In genomic region chr3:50228184-50228763, GRCh38 we compare ENCODE assay signal across 9 cellular contexts. TPM values are rescaled to one million over a fixed set of nuclear protein-coding genes. Genes with fewer than 3 reads are reported as not detected.
DNase-seq lines count a peak whose midpoint lies in the region; TF ChIP-seq lines count a peak whose summit lies in the region.
"Not testable (repeated sequence)": the region's sequence is repeated elsewhere in the genome, so short reads cannot be mapped to it uniquely, and the experiment has no call there.
"Had no signal": no experiment of that assay in that cellular context is flagged by ENCODE, and none has a peak within 500 bp of the region (broad histone marks: within the 10 kb centered on the region; RNA-seq: fewer than 3 reads in every experiment).

No MANE protein-coding gene starts in this region.

- not testable (repeated sequence) for TF ChIP-seq POLR2A in breast epithelium (IDR thresholded peaks at IDR 0.05); vagina (IDR thresholded peaks at IDR 0.05)

- not testable (repeated sequence) for H3K9me3 Mint-ChIP-seq in activated CD4-positive, alpha-beta T cell treated with anti-CD3 and anti-CD28 coated beads, Interleukin-2, amount 10 ng/mL, durations not matched to agents 7 days and 5 days

- POLR2A ChIA-PET in activated CD4-positive, alpha-beta T cell treated with anti-CD3 and anti-CD28 coated beads, Interleukin-2, amount 10 ng/mL, durations not matched to agents 7 days and 5 days (lab: Charles Lee), result interaction anchor here (1.4 kb wide), 1 partner anchor 13 kb away, joined by 4 read pairs; no protein-coding TSS in a partner anchor

- H3K9me3 ChIP-seq in breast epithelium, vagina: not testable (repeated sequence)

- H3K4me2 ChIP-seq in mesendoderm (ENCODE audit: low read length), result peak overlapping the region; percentile 98

- CTCF ChIA-PET in activated CD4-positive, alpha-beta T cell treated with anti-CD3 and anti-CD28 coated beads, Interleukin-2, amount 10 ng/mL, durations not matched to agents 7 days and 5 days (lab: Charles Lee), result interaction anchor here (0.6 to 17.4 kb wide), 13 partner anchors 10 to 280 kb away, joined by 3 to 212 read pairs (median 4); partner anchors contain the start of gene TUSC2

- not testable (repeated sequence) for H3K36me3 Mint-ChIP-seq in activated CD4-positive, alpha-beta T cell treated with anti-CD3 and anti-CD28 coated beads, Interleukin-2, amount 10 ng/mL, durations not matched to agents 7 days and 5 days (ENCODE audit: low read depth)

- H2BK120ac ChIP-seq in mesendoderm (ENCODE audit: low read depth, low read length), result not testable (repeated sequence)

- DNase-seq in GM06990 (ENCODE audit: extremely low read depth, insufficient read length); activated CD4-positive, alpha-beta T cell treated with anti-CD3 and anti-CD28 coated beads, Interleukin-2, amount 10 ng/mL, durations not matched to agents 7 days and 5 days; breast epithelium (ENCODE audit: low spot score in 2 of 2); foreskin fibroblast; mesendoderm; vagina (ENCODE audit: extremely low spot score in 2 of 2): not testable (repeated sequence)
- peak; percentile 27 for DNase-seq in MV-4-11 (lab: John Stamatoyannopoulos, UW)

- not testable (repeated sequence) for H4K5ac ChIP-seq in mesendoderm (ENCODE audit: low read length)

- not testable (repeated sequence) for H2BK5ac ChIP-seq in mesendoderm (ENCODE audit: low read length)

- not testable (repeated sequence) for H4K8ac ChIP-seq in mesendoderm (ENCODE audit: low read depth, low read length)

- H3K4me1 Mint-ChIP-seq in activated CD4-positive, alpha-beta T cell treated with anti-CD3 and anti-CD28 coated beads, Interleukin-2, amount 10 ng/mL, durations not matched to agents 7 days and 5 days, result peaks cover 35% of the 10 kb centered on the region

- peak overlapping the region; percentile 92 for H2AK5ac ChIP-seq in mesendoderm (ENCODE audit: low read length)

- H3K4ac ChIP-seq in mesendoderm (ENCODE audit: low read depth, low read length), result not testable (repeated sequence)

- H3K23ac ChIP-seq in mesendoderm (ENCODE audit: low read length), result not testable (repeated sequence)

- H3K4me3 Mint-ChIP-seq in activated CD4-positive, alpha-beta T cell treated with anti-CD3 and anti-CD28 coated beads, Interleukin-2, amount 10 ng/mL, durations not matched to agents 7 days and 5 days, result peak overlapping the region; percentile 82

- H3K9ac ChIP-seq in mesendoderm (ENCODE audit: low read length), result peak overlapping the region; percentile 92
- not testable (repeated sequence) for H3K9ac ChIP-seq in rectal smooth muscle tissue (ENCODE audit: low read length)

- H3K27me3 ChIP-seq in GM06990 (replicated peaks; ENCODE audit: control insufficient read depth, insufficient read depth, low read length); breast epithelium; mesendoderm (ENCODE audit: insufficient read depth, low read length, poor library complexity); rectal smooth muscle tissue (ENCODE audit: control insufficient read depth, insufficient read depth, low read length); vagina: not testable (repeated sequence)

- not testable (repeated sequence) for H3K27me3 Mint-ChIP-seq in activated CD4-positive, alpha-beta T cell treated with anti-CD3 and anti-CD28 coated beads, Interleukin-2, amount 10 ng/mL, durations not matched to agents 7 days and 5 days

- not testable (repeated sequence) for TF ChIP-seq CTCF in GM06990 (IDR thresholded peaks at IDR 0.05; ENCODE audit: insufficient read depth, low read length, poor library complexity, severe bottlenecking); breast epithelium (IDR thresholded peaks at IDR 0.05); foreskin fibroblast (IDR thresholded peaks at IDR 0.05; ENCODE audit: low read depth, low read length); vagina (IDR thresholded peaks at IDR 0.05)

- H3K79me2 ChIP-seq in mesendoderm (ENCODE audit: control insufficient read depth, insufficient read depth, low read length), result not testable (repeated sequence)

- H2BK15ac ChIP-seq in mesendoderm (replicated peaks; ENCODE audit: low read depth), result not testable (repeated sequence)

- intact Hi-C loops in breast epithelium (cut with DNase I; ENCODE audit: low total_unique reads), result not testable (repeated sequence)
- intact Hi-C loops in vagina (cut with DNase I), result loop anchor here (5.0 kb wide), 1 partner anchor 44 kb away; no protein-coding TSS in a partner anchor

- H3K79me1 ChIP-seq in mesendoderm (ENCODE audit: low read length), result not testable (repeated sequence)

- H3K27ac ChIP-seq in breast epithelium, result peak overlapping the region; percentile 71 to 77
- H3K27ac ChIP-seq in mesendoderm (ENCODE audit: low read depth, low read length), result peak overlapping the region; percentile 87
- H3K27ac ChIP-seq in rectal smooth muscle tissue (ENCODE audit: low read depth, low read length), result not testable (repeated sequence)
- H3K27ac ChIP-seq in vagina, result peak overlapping the region; percentile 91

- WGBS in mesendoderm (ENCODE audit: extremely low coverage, insufficient coverage, low lambda C conversion rate), result no CpG with 5 or more reads among the region's 15 CpGs

- peak overlapping the region; percentile 90 for H3K27ac Mint-ChIP-seq in activated CD4-positive, alpha-beta T cell treated with anti-CD3 and anti-CD28 coated beads, Interleukin-2, amount 10 ng/mL, durations not matched to agents 7 days and 5 days

- not testable (repeated sequence) for H3K4me1 ChIP-seq in breast epithelium; mesendoderm (ENCODE audit: control insufficient read depth, low read depth, low read length); rectal smooth muscle tissue (ENCODE audit: control insufficient read depth, insufficient read depth, low read length)
- H3K4me1 ChIP-seq in vagina, result peaks cover 25% of the 10 kb centered on the region

- H3K56ac ChIP-seq in mesendoderm (ENCODE audit: low read length), result peak overlapping the region; percentile 97

- H3K18ac ChIP-seq in mesendoderm (ENCODE audit: low read length), result not testable (repeated sequence)

- not testable (repeated sequence) for H3K36me3 ChIP-seq in GM06990 (ENCODE audit: control insufficient read depth, insufficient read depth, low read length); breast epithelium; mesendoderm (ENCODE audit: control insufficient read depth, insufficient read depth, low read length); rectal smooth muscle tissue (ENCODE audit: control insufficient read depth, insufficient read depth, low read length); vagina

- peak overlapping the region; percentile 85 for H3K4me3 ChIP-seq in GM06990 (replicated peaks; ENCODE audit: low read depth, low read length)
- peak overlapping the region; percentile 59 to 71 (median 71) for H3K4me3 ChIP-seq in breast epithelium
- peak overlapping the region; percentile 68 to 94 for H3K4me3 ChIP-seq in foreskin fibroblast (ENCODE audit: low read depth in 1 of 2, low read length in 2 of 2)
- H3K4me3 ChIP-seq in mesendoderm (ENCODE audit: low read length), result not testable (repeated sequence)
- peak overlapping the region; percentile 94 for H3K4me3 ChIP-seq in rectal smooth muscle tissue (ENCODE audit: low read length)
- peak overlapping the region; percentile 72 to 90 for H3K4me3 ChIP-seq in vagina

RNA-seq across cellular contexts. Expression of gene GNAI2, which starts 7.7 kb away (rescaled TPM):
- 100 to 1,000 TPM; 489 to 524 TPM for total RNA-seq in activated CD4-positive, alpha-beta T cell treated with anti-CD3 and anti-CD28 coated beads, Interleukin-2, amount 10 ng/mL, durations not matched to agents 7 days and 5 days
- total RNA-seq in breast epithelium (100 to 1,000 TPM in 2 of 3 donors, 10 to 100 TPM in 1; 95.3 to 232 (median 162) TPM), vagina (244 TPM)
- 218 TPM for polyA plus RNA-seq in mesendoderm (2013, experiment 1 of 2)
- polyA plus RNA-seq in mesendoderm (2013, experiment 2 of 2), result 223 TPM

RNA-seq across cellular contexts. Expression of gene SLC38A3, which starts 23.2 kb away (rescaled TPM):
- total RNA-seq in activated CD4-positive, alpha-beta T cell treated with anti-CD3 and anti-CD28 coated beads, Interleukin-2, amount 10 ng/mL, durations not matched to agents 7 days and 5 days, result not detected
- total RNA-seq in breast epithelium (1 to 10 TPM in 1 of 3 donors, under 1 TPM in 1, not detected in 1; 0.98 to 2.5 TPM), vagina (2.0 TPM)
- polyA plus RNA-seq in mesendoderm (2013, experiment 1 of 2), result 0.48 TPM
- 0.42 TPM for polyA plus RNA-seq in mesendoderm (2013, experiment 2 of 2)

RNA-seq across cellular contexts. Expression of gene GNAT1, which starts 36.9 kb away (rescaled TPM):
- total RNA-seq in activated CD4-positive, alpha-beta T cell treated with anti-CD3 and anti-CD28 coated beads, Interleukin-2, amount 10 ng/mL, durations not matched to agents 7 days and 5 days, result not detected
- total RNA-seq in breast epithelium (not detected), vagina (not detected)
- polyA plus RNA-seq in mesendoderm (2013, experiment 1 of 2), result 0.04 TPM
- polyA plus RNA-seq in mesendoderm (2013, experiment 2 of 2), result 0.01 TPM
- total RNA-seq: thyroid gland had no signal

RNA-seq across cellular contexts. Expression of gene SEMA3B, which starts 40.7 kb away (rescaled TPM):
- under 1 TPM; 0.37 to 0.60 TPM for total RNA-seq in activated CD4-positive, alpha-beta T cell treated with anti-CD3 and anti-CD28 coated beads, Interleukin-2, amount 10 ng/mL, durations not matched to agents 7 days and 5 days
- 10 to 100 TPM; 10.1 to 17.6 (median 11.1) TPM for total RNA-seq in breast epithelium
- polyA plus RNA-seq in mesendoderm (2013, experiment 1 of 2), result 1.9 TPM
- polyA plus RNA-seq in mesendoderm (2013, experiment 2 of 2), result 2.2 TPM
- 32.9 TPM for total RNA-seq in vagina

RNA-seq across cellular contexts. Expression of gene LSMEM2, which starts 50.6 kb away (rescaled TPM):
- total RNA-seq in activated CD4-positive, alpha-beta T cell treated with anti-CD3 and anti-CD28 coated beads, Interleukin-2, amount 10 ng/mL, durations not matched to agents 7 days and 5 days, result not detected
- total RNA-seq in breast epithelium (not detected), vagina (not detected)
- 0.06 TPM for polyA plus RNA-seq in mesendoderm (2013, experiment 1 of 2)
- polyA plus RNA-seq in mesendoderm (2013, experiment 2 of 2), result 0.06 TPM
- total RNA-seq: thyroid gland had no signal
